ENCODE assay signal across 8 cellular contexts in genomic region chr6:131063764-131064272, GRCh38. TPM values are rescaled to one million over a fixed set of nuclear protein-coding genes. Genes with fewer than 3 reads are reported as not detected.
DNase-seq lines count a peak whose midpoint lies in the region; ATAC-seq, FAIRE-seq and TF ChIP-seq lines count a peak whose summit lies in the region.

No MANE protein-coding gene starts in this region.

- TF ChIP-seq CTCF in VCaP (conservative IDR thresholded peaks at IDR 0.05), result no peak

- no peaks in the 10 kb centered on the region for H3K36me3 ChIP-seq in CD4-positive, CD25-positive, alpha-beta regulatory T cell (ENCODE audit: control insufficient read depth, insufficient read depth, low read length)
- no peaks in the 10 kb centered on the region; the same call in 1 of the 2 replicates for H3K36me3 ChIP-seq in iPS DF 6.9 (ENCODE audit: control insufficient read depth, insufficient read depth, low read length)

- no peaks in the 10 kb centered on the region for H3K36me3 Mint-ChIP-seq in CD4-positive, CD25-positive, alpha-beta regulatory T cell

- H3K27me3 Mint-ChIP-seq in CD4-positive, CD25-positive, alpha-beta regulatory T cell, result peaks cover 31% of the 10 kb centered on the region

- H3K4me3 ChIP-seq in CD4-positive, CD25-positive, alpha-beta regulatory T cell (ENCODE audit: low read depth, low read length), result peak overlapping the region; percentile 77
- peak overlapping the region; percentile 56; the same call in 1 of the 2 replicates for H3K4me3 ChIP-seq in iPS DF 6.9 (ENCODE audit: low read length)

- H3K4me3 Mint-ChIP-seq in CD4-positive, CD25-positive, alpha-beta regulatory T cell, result peak overlapping the region; percentile 72 to 91 (median 86)

- H3K9me3 Mint-ChIP-seq in CD4-positive, CD25-positive, alpha-beta regulatory T cell, result peaks cover 0 to 7% (median 0%) of the 10 kb centered on the region in 7 donors

- no peak for TF ChIP-seq POLR2A in H54 (IDR thresholded peaks at IDR 0.05; ENCODE audit: low read depth, low read length)

- WGBS in iPS DF 6.9 (ENCODE audit: insufficient coverage, insufficient read length), result no CpG with 5 or more reads among the region's 8 CpGs

- no peak overlapping the region for H3K27ac ChIP-seq in CD4-positive, CD25-positive, alpha-beta regulatory T cell (ENCODE audit: insufficient read depth, low read length, poor library complexity, severe bottlenecking)
- peak overlapping the region; percentile 60 for H3K27ac ChIP-seq in VCaP
- no peak overlapping the region for H3K27ac ChIP-seq in iPS DF 6.9 (ENCODE audit: low read length)
- peak overlapping the region; percentile 90 for H3K27ac ChIP-seq in substantia nigra (ENCODE audit: low read depth, low read length, poor library complexity, severe bottlenecking)

- H3K4me1 Mint-ChIP-seq in CD4-positive, CD25-positive, alpha-beta regulatory T cell, result peaks cover 7 to 24% (median 18%) of the 10 kb centered on the region in 4 donors

- FAIRE-seq in H54 (lab: Jason Lieb, UNC), result no peak

- no peak for ATAC-seq in CD4-positive, CD25-positive, alpha-beta regulatory T cell (ENCODE audit: low read depth in 2 of 2)
- peak; percentile 0 for ATAC-seq in GM21825 (IDR thresholded peaks at IDR 0.05; ENCODE audit: unreplicated experiment)

- peak overlapping the region in 1 of 3 donors; percentile 11 for H3K27ac Mint-ChIP-seq in CD4-positive, CD25-positive, alpha-beta regulatory T cell

- no peaks in the 10 kb centered on the region for H3K9me3 ChIP-seq in CD4-positive, CD25-positive, alpha-beta regulatory T cell (ENCODE audit: control insufficient read depth in 2 of 2, low read length in 2 of 2)
- no peaks in the 10 kb centered on the region for H3K9me3 ChIP-seq in iPS DF 6.9 (ENCODE audit: control insufficient read depth, insufficient read depth, low read length)

- H3K4me1 ChIP-seq in CD4-positive, CD25-positive, alpha-beta regulatory T cell (ENCODE audit: control insufficient read depth, insufficient read depth, low read length, poor library complexity, severe bottlenecking), result peaks cover 20% of the 10 kb centered on the region
- H3K4me1 ChIP-seq in iPS DF 6.9 (ENCODE audit: control insufficient read depth, insufficient read depth, low read length), result peaks cover 3% of the 10 kb centered on the region; the same call in 1 of the 2 replicates

- peaks cover 2% of the 10 kb centered on the region for H3K27me3 ChIP-seq in CD4-positive, CD25-positive, alpha-beta regulatory T cell (ENCODE audit: control insufficient read depth, insufficient read depth, low read length)
- H3K27me3 ChIP-seq in iPS DF 6.9 (ENCODE audit: control insufficient read depth, insufficient read depth, low read length), result no peaks in the 10 kb centered on the region

- no peak for DNase-seq in CD4-positive, CD25-positive, alpha-beta regulatory T cell
- no peak for DNase-seq in iPS DF 6.9 (ENCODE audit: low read depth, low spot score)
- DNase-seq in substantia nigra (lab: John Stamatoyannopoulos, UW), result peak in 6 of 49 donors; percentile 26 to 43 (median 36)
- no peak for DNase-seq in H54 (ENCODE audit: insufficient read length, low spot score)
- no peak for DNase-seq in DMS153 (lab: John Stamatoyannopoulos, UW)
- DNase-seq in DMS153 treated with DMSO at 0.1 percent for 48 hours (lab: John Stamatoyannopoulos, UW; ENCODE audit: unreplicated experiment), result no peak

RNA-seq across cellular contexts. Expression of gene EPB41L2, which starts 0.8 kb away (rescaled TPM):
- total RNA-seq in CD4-positive, CD25-positive, alpha-beta regulatory T cell, result 13.6 TPM
- 1 to 10 TPM; 3.3 to 4.1 (median 3.6) TPM for polyA plus RNA-seq in CD4-positive, CD25-positive, alpha-beta regulatory T cell

Comparison
In these comparisons a context has a peak if more than half of its experiments do, and no peak if none do; other contexts are left out.
1. H3K27ac ChIP-seq: peak in VCaP (single experiment) and substantia nigra (single experiment); none in CD4-positive, CD25-positive, alpha-beta regulatory T cell (single experiment) and iPS DF 6.9 (single experiment).